In genomic region chr1:224357626-224358124, GRCh38 we compare ENCODE assay signal across 8 cellular contexts. TPM values are rescaled to one million over a fixed set of nuclear protein-coding genes. Genes with fewer than 3 reads are reported as not detected.
DNase-seq lines count a peak whose midpoint lies in the region; ATAC-seq and TF ChIP-seq lines count a peak whose summit lies in the region.

No MANE protein-coding gene starts in this region.

- 21% methylated on average over 9 of the region's 9 CpGs for WGBS in liver

- H3K36me3 ChIP-seq in KOPT-K1 (ENCODE audit: insufficient read depth, low read length): 0 out of 2 replicates have a peak, but pooled peaks cover 6% of the 10 kb centered on the region
- H3K36me3 ChIP-seq in ascending aorta: peaks cover 0 to 4% of the 10 kb centered on the region in 2 donors
- H3K36me3 ChIP-seq in liver (ENCODE audit: control insufficient read depth in 4 of 4, insufficient read depth in 3 of 4, low read depth in 1 of 4, low read length in 3 of 4): no peaks in the 10 kb centered on the region
- peaks cover 4% of the 10 kb centered on the region for H3K36me3 ChIP-seq in upper lobe of right lung

- H3K27ac ChIP-seq in KOPT-K1 (ENCODE audit: low read depth, low read length, poor library complexity, severe bottlenecking): peak overlapping the region; percentile 75
- H3K27ac ChIP-seq in ascending aorta: peak overlapping the region; percentile 90 to 96
- peak overlapping the region; percentile 55 to 87 for H3K27ac ChIP-seq in liver (ENCODE audit: low read depth in 1 of 2, low read length in 2 of 2)
- H3K27ac ChIP-seq in upper lobe of right lung: peak overlapping the region; percentile 88

- H3K27me3 ChIP-seq in ascending aorta (no peaks in the 10 kb centered on the region), liver (ENCODE audit: control insufficient read depth in 4 of 4, insufficient read depth in 4 of 4, low read length in 3 of 4) (no peaks in the 10 kb centered on the region), upper lobe of right lung (no peaks in the 10 kb centered on the region)

- TF ChIP-seq RAD21 in liver (IDR thresholded peaks at IDR 0.05): no peak

- intact Hi-C loops in ascending aorta (cut with DNase I) (loop anchor here (2.0 kb wide), 2 partner anchors 77 to 99 kb away; partner anchors contain the start of gene WDR26), upper lobe of right lung (cut with DNase I) (no loop called here), posterior cingulate gyrus (cut with DNase I) (loop anchor here (2.0 kb wide), 2 partner anchors 27 to 75 kb away; partner anchors contain the start of gene NVL)

- peak overlapping the region; percentile 59 to 97 for H3K4me3 ChIP-seq in ascending aorta
- H3K4me3 ChIP-seq in liver (ENCODE audit: low read depth in 1 of 3, low read length in 3 of 3): peak overlapping the region; percentile 76 to 96 (median 95)
- peak overlapping the region; percentile 87 for H3K4me3 ChIP-seq in upper lobe of right lung

- H3K9me3 ChIP-seq in KOPT-K1 (ENCODE audit: insufficient read depth, low read length, poor library complexity, severe bottlenecking): no peaks in the 10 kb centered on the region
- H3K9me3 ChIP-seq in ascending aorta: no peaks in the 10 kb centered on the region
- H3K9me3 ChIP-seq in liver (ENCODE audit: control insufficient read depth in 4 of 4, low read length in 3 of 4): no peaks in the 10 kb centered on the region
- H3K9me3 ChIP-seq in upper lobe of right lung: no peaks in the 10 kb centered on the region

- H3K9ac ChIP-seq in liver (ENCODE audit: low read depth in 1 of 2, low read length in 2 of 2): peak overlapping the region in 1 of 2 donors; percentile 29

- peak; percentile 45 for ATAC-seq in upper lobe of right lung

- DNase-seq in CD1c-positive myeloid dendritic cell (ENCODE audit: extremely low spot score) (peak; percentile 80), ascending aorta (ENCODE audit: low spot score in 2 of 2) (no peak), upper lobe of right lung (no peak), posterior cingulate gyrus (no peak), islet precursor cell (no peak)
- DNase-seq in activated CD4-positive, alpha-beta T cell treated with anti-CD3 and anti-CD28 coated beads for 1 hour: no peak

- H3K4me1 ChIP-seq in ascending aorta (peaks cover 0 to 21% of the 10 kb centered on the region in 2 donors), liver (ENCODE audit: control insufficient read depth in 4 of 4, insufficient read depth in 4 of 4, low read length in 3 of 4) (peaks cover 0 to 10% (median 4%) of the 10 kb centered on the region in 4 donors), upper lobe of right lung (peaks cover 33% of the 10 kb centered on the region)

- no peak for TF ChIP-seq CTCF in ascending aorta (IDR thresholded peaks at IDR 0.05)
- TF ChIP-seq CTCF in liver (IDR thresholded peaks at IDR 0.05; ENCODE audit: low read depth, low read length, missing input control): no peak
- no peak for TF ChIP-seq CTCF in upper lobe of right lung (IDR thresholded peaks at IDR 0.05)

TF ChIP-seq in liver, 16 proteins besides CTCF, POLR2A, EP300 and RAD21:
- no peak for TF ChIP-seq ATF3 (IDR thresholded peaks at IDR 0.05)
- TF ChIP-seq YY1 (IDR thresholded peaks at IDR 0.05): peak; percentile 75

RNA-seq across cellular contexts. Expression of gene CNIH4, which starts 1.0 kb away (rescaled TPM):
- 26.9 TPM for total RNA-seq in ascending aorta
- 10 to 100 TPM; 11.9 to 22.2 TPM for total RNA-seq in liver
- polyA plus RNA-seq in liver: 10 to 100 TPM; 36.1 to 40.2 TPM
- total RNA-seq in upper lobe of right lung: 76.6 TPM

RNA-seq across cellular contexts. Expression of gene NVL, which starts 27.7 kb away (rescaled TPM):
- total RNA-seq in ascending aorta: 34.6 TPM
- 10 to 100 TPM; 13.7 to 14.0 TPM for total RNA-seq in liver
- polyA plus RNA-seq in liver: 1 to 10 TPM; 5.3 to 8.3 TPM
- 24.1 TPM for total RNA-seq in upper lobe of right lung
